ENCODE assay signal across 8 cellular contexts in the genomic region with DNA sequence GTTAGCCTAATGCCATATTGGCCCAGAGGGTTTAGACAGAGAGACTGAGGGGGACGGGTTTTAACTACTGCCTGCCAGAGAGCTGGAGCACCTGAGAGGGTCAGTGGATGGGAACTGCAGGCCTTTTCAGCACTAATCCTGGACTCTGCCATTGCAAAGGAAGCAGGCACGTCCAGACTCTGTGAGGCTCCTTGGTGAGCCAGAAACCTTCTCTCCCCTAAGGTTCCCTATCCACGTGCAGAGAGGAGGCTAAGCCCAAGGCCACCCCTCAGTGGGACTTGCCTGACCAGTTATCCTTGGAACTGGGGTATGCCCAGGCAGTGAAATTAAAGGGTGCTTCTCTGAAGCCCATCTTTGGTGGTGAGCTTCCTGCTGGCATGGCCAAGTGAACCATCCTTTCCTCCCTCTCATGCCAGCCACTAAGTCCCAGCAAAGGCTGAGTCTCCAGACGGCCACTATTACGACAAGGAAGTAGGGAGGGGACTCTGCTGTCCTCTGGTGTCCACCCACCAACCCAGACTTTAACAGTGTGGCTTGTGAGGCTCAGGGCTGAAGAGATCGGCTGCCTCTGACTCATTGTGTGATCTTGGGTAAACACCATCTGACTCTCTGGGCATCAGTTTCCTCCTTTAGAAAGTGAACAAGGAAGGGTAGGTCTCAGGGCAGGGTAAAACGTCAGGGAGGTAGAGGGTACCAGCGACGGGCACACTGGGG. TPM values are rescaled to one million over a fixed set of nuclear protein-coding genes. Genes with fewer than 3 reads are reported as not detected.
DNase-seq lines count a peak whose midpoint lies in the region; ATAC-seq and TF ChIP-seq lines count a peak whose summit lies in the region.

No MANE protein-coding gene starts in this region.

- H2AFZ ChIP-seq in OCI-LY7 (ENCODE audit: low read length) = no peak overlapping the region

- no peaks in the 10 kb centered on the region for H3K36me3 Mint-ChIP-seq in activated naive CD4-positive, alpha-beta T cell treated with anti-CD3 and anti-CD28 coated beads, Interleukin-2, amount 50 U/mL, for 72 hours
- no peaks in the 10 kb centered on the region for H3K36me3 Mint-ChIP-seq in activated CD4-positive, alpha-beta memory T cell treated with anti-CD3 and anti-CD28 coated beads for 36 hours

- no peaks in the 10 kb centered on the region for H3K79me2 ChIP-seq in OCI-LY7 (ENCODE audit: insufficient read depth, low read depth, low read length)

- peaks cover 36% of the 10 kb centered on the region for H3K27me3 Mint-ChIP-seq in activated CD4-positive, alpha-beta memory T cell treated with anti-CD3 and anti-CD28 coated beads for 36 hours

- no TSS peak for BruUV-seq in OCI-LY7 (replicated peaks; lab: Mats Ljungman, UMichigan)

- POLR2A ChIA-PET in OCI-LY7 (lab: Charles Lee) = no interaction called here
- POLR2A ChIA-PET in activated CD4-positive, alpha-beta memory T cell treated with anti-CD3 and anti-CD28 coated beads for 36 hours (lab: Charles Lee) = no interaction called here

- no peak overlapping the region for H3K27ac Mint-ChIP-seq in activated naive CD4-positive, alpha-beta T cell treated with anti-CD3 and anti-CD28 coated beads, Interleukin-2, amount 50 U/mL, for 72 hours
- H3K27ac Mint-ChIP-seq in activated CD4-positive, alpha-beta memory T cell treated with anti-CD3 and anti-CD28 coated beads for 36 hours = no peak overlapping the region

- H3K9me3 ChIP-seq in upper lobe of right lung (no peaks in the 10 kb centered on the region), OCI-LY7 (ENCODE audit: low read length) (no peaks in the 10 kb centered on the region)

- H3K4me1 ChIP-seq in upper lobe of right lung (peaks cover 23% of the 10 kb centered on the region), OCI-LY7 (ENCODE audit: insufficient read depth, low read length, poor library complexity, severe bottlenecking) (no peaks in the 10 kb centered on the region)

- no peaks in the 10 kb centered on the region for H3K36me3 ChIP-seq in upper lobe of right lung
- no peaks in the 10 kb centered on the region for H3K36me3 ChIP-seq in OCI-LY7 (ENCODE audit: insufficient read depth, low read length)

- peaks cover 7% of the 10 kb centered on the region for H3K27me3 ChIP-seq in upper lobe of right lung

- CTCF ChIA-PET in OCI-LY7 (lab: Charles Lee; ENCODE audit: unreplicated experiment) = no interaction called here
- CTCF ChIA-PET in activated CD4-positive, alpha-beta memory T cell treated with anti-CD3 and anti-CD28 coated beads for 36 hours (lab: Charles Lee) = interaction anchor here (0.9 to 2.4 kb wide), 2 partner anchors 27 to 62 kb away, joined by 3 to 12 read pairs; no protein-coding TSS in a partner anchor

- peak overlapping the region; percentile 92 for H3K27ac ChIP-seq in upper lobe of right lung
- H3K27ac ChIP-seq in OCI-LY7 (ENCODE audit: low read depth, low read length, poor library complexity, severe bottlenecking) = no peak overlapping the region

- H3K4me3 ChIP-seq in upper lobe of right lung = no peak overlapping the region
- no peak overlapping the region for H3K4me3 ChIP-seq in OCI-LY7 (ENCODE audit: low read depth, low read length, poor library complexity, severe bottlenecking)

- no peaks in the 10 kb centered on the region for H3K9me2 ChIP-seq in OCI-LY7 (ENCODE audit: insufficient read depth, low read length)

- no peak overlapping the region for H3K4me3 Mint-ChIP-seq in activated CD4-positive, alpha-beta memory T cell treated with anti-CD3 and anti-CD28 coated beads for 36 hours

- no peaks in the 10 kb centered on the region for H3K4me1 Mint-ChIP-seq in activated CD4-positive, alpha-beta memory T cell treated with anti-CD3 and anti-CD28 coated beads for 36 hours (ENCODE audit: low read depth)

- DNase-seq in activated naive CD4-positive, alpha-beta T cell treated with anti-CD3 and anti-CD28 coated beads, Interleukin-2, amount 50 U/mL, for 72 hours (ENCODE audit: low spot score in 2 of 2) = no peak
- no peak for DNase-seq in activated naive CD4-positive, alpha-beta T cell (lab: John Stamatoyannopoulos, UW)
- DNase-seq in astrocyte of the hippocampus (ENCODE audit: low read depth, low spot score) (peak; percentile 67), kidney tubule cell (ENCODE audit: low spot score) (peak; percentile 77), upper lobe of right lung (peak; percentile 76), OCI-LY7 (ENCODE audit: low spot score) (no peak), NCI-H1417 (lab: John Stamatoyannopoulos, UW) (no peak)
- no peak for DNase-seq in activated CD4-positive, alpha-beta memory T cell treated with anti-CD3 and anti-CD28 coated beads for 36 hours

- no peak overlapping the region for H3K4me2 ChIP-seq in OCI-LY7 (ENCODE audit: low read length)

- no peaks in the 10 kb centered on the region for H4K20me1 ChIP-seq in OCI-LY7 (ENCODE audit: insufficient read depth, low read length)

- H3K9me3 Mint-ChIP-seq in activated naive CD4-positive, alpha-beta T cell treated with anti-CD3 and anti-CD28 coated beads, Interleukin-2, amount 50 U/mL, for 72 hours = no peaks in the 10 kb centered on the region
- no peaks in the 10 kb centered on the region for H3K9me3 Mint-ChIP-seq in activated CD4-positive, alpha-beta memory T cell treated with anti-CD3 and anti-CD28 coated beads for 36 hours

- intact Hi-C loops in upper lobe of right lung (cut with DNase I) = no loop called here
- intact Hi-C loops in OCI-LY7 (cut with micrococcal nuclease; ENCODE audit: unreplicated experiment) = no loop called here
- intact Hi-C loops in activated CD4-positive, alpha-beta memory T cell treated with anti-CD3 and anti-CD28 coated beads for 36 hours (cut with micrococcal nuclease) = no loop called here

- TF ChIP-seq CTCF in upper lobe of right lung (IDR thresholded peaks at IDR 0.05) (no peak), OCI-LY7 (conservative IDR thresholded peaks at IDR 0.05; ENCODE audit: low read length) (no peak)

- ATAC-seq in activated naive CD4-positive, alpha-beta T cell treated with anti-CD3 and anti-CD28 coated beads, Interleukin-2, amount 50 U/mL, for 72 hours = peak; percentile 24 to 26
- peak; percentile 78 for ATAC-seq in upper lobe of right lung

RNA-seq across cellular contexts. Expression of gene MLPH, which starts 3.9 kb away (rescaled TPM):
- total RNA-seq in activated naive CD4-positive, alpha-beta T cell treated with anti-CD3 and anti-CD28 coated beads, Interleukin-2, amount 50 U/mL, for 72 hours = not detected
- 423 TPM for total RNA-seq in upper lobe of right lung
- total RNA-seq in OCI-LY7 (2014; rRNA removed; shearing (Covaris generic)) = not detected in 2 replicates
- not detected in 2 replicates for total RNA-seq in OCI-LY7 (2022)
- total RNA-seq in activated CD4-positive, alpha-beta memory T cell treated with anti-CD3 and anti-CD28 coated beads for 36 hours = not detected

Comparison
In these comparisons a context has a peak if more than half of its experiments do, and no peak if none do; other contexts are left out.
1. DNase-seq: peak in astrocyte of the hippocampus (single experiment), kidney tubule cell (single experiment) and upper lobe of right lung (single experiment); none in activated naive CD4-positive, alpha-beta T cell treated with anti-CD3 and anti-CD28 coated beads, Interleukin-2, amount 50 U/mL, for 72 hours (0 of 2), activated naive CD4-positive, alpha-beta T cell (0 of 4), OCI-LY7 (single experiment), activated CD4-positive, alpha-beta memory T cell treated with anti-CD3 and anti-CD28 coated beads for 36 hours (single experiment) and NCI-H1417 (0 of 3).
2. RNA of gene MLPH, which starts 3.9 kb away (total RNA-seq): 423 TPM in upper lobe of right lung (single experiment); not detected in activated CD4-positive, alpha-beta memory T cell treated with anti-CD3 and anti-CD28 coated beads for 36 hours, not detected in activated naive CD4-positive, alpha-beta T cell treated with anti-CD3 and anti-CD28 coated beads, Interleukin-2, amount 50 U/mL, for 72 hours and not detected in OCI-LY7; every median in the first group is over 100 times any median in the second.